29 cellular contexts compared by ENCODE assay signal in genomic region chr1:205802060-205802459, GRCh38. TPM values are rescaled to one million over a fixed set of nuclear protein-coding genes. Genes with fewer than 3 reads are reported as not detected.
"Had no signal": no experiment of that assay in that cellular context is flagged by ENCODE, and none has a peak within 500 bp of the region (broad histone marks: within the 10 kb centered on the region; RNA-seq: fewer than 3 reads in every experiment).

No MANE protein-coding gene starts in this region.

- DNase-seq: activated CD4-positive, alpha-beta T cell treated with anti-CD3 and anti-CD28 coated beads, Interleukin-2, amount 50 U/mL, for 1 hour; activated CD8-positive, alpha-beta memory T cell treated with anti-CD3 and anti-CD28 coated beads for 24 hours; activated CD8-positive, alpha-beta memory T cell treated with anti-CD3 and anti-CD28 coated beads, Interleukin-2, amount 50 U/mL, for 4 hours; activated naive CD4-positive, alpha-beta T cell treated with anti-CD3 and anti-CD28 coated beads for 36 hours; activated T-cell treated with anti-CD3 and anti-CD28 coated beads, Interleukin-2, amount 50 U/mL, for 24 hours; anterior cingulate cortex; brain microvascular endothelial cell; central memory CD4-positive, alpha-beta T cell; effector memory CD4-positive, alpha-beta T cell; glutamatergic neuron; left colon; lower lobe of right lung; mesendoderm; mucosa of descending colon; stimulated activated CD4-positive, alpha-beta T cell treated with anti-CD3 and anti-CD28 coated beads, Interleukin-2, amount 100 ng/mL, for 48 hours; stimulated activated CD8-positive, alpha-beta memory T cell treated with anti-CD3 and anti-CD28 coated beads, Interleukin-4, amount 100 ng/mL, for 48 hours; stimulated activated naive B cell treated with anti-CD40 and anti-IgM and Interleukin-4, amounts not matched to agents 10 μg/mL and 1 μg/mL and 100 μg/mL, for 72 hours; T-cell had no signal

- H3K27ac Mint-ChIP-seq: activated naive CD4-positive, alpha-beta T cell treated with anti-CD3 and anti-CD28 coated beads for 36 hours; T-cell had no signal

- H3K36me3 ChIP-seq: brain microvascular endothelial cell had no signal

- H3K9me3 Mint-ChIP-seq: activated naive CD4-positive, alpha-beta T cell treated with anti-CD3 and anti-CD28 coated beads for 36 hours; activated T-cell treated with anti-CD3 and anti-CD28 coated beads, Interleukin-2, amount 50 U/mL, for 24 hours; stimulated activated naive B cell treated with anti-CD40 and anti-IgM and Interleukin-4, amounts not matched to agents 10 μg/mL and 1 μg/mL and 100 μg/mL, for 72 hours; T-cell; T-helper 2 cell treated with Interferon-gamma antibody and Interleukin-4, amounts not matched to agents 5 μg/mL and 100 μg/mL, for 36 hours had no signal

- H3K27me3 ChIP-seq: brain microvascular endothelial cell, esophagus muscularis mucosa, upper lobe of left lung had no signal

- H3K4me3 Mint-ChIP-seq: activated naive CD4-positive, alpha-beta T cell treated with anti-CD3 and anti-CD28 coated beads for 36 hours; activated T-cell treated with anti-CD3 and anti-CD28 coated beads, Interleukin-2, amount 50 U/mL, for 24 hours; stimulated activated naive B cell treated with anti-CD40 and anti-IgM and Interleukin-4, amounts not matched to agents 10 μg/mL and 1 μg/mL and 100 μg/mL, for 72 hours; T-cell; T-helper 2 cell treated with Interferon-gamma antibody and Interleukin-4, amounts not matched to agents 5 μg/mL and 100 μg/mL, for 36 hours had no signal

- ATAC-seq: activated CD4-positive, CD25-positive, alpha-beta regulatory T cell treated with anti-CD3 and anti-CD28 coated beads, Interleukin-2, amount 50 U/mL, for 24 hours; left colon; mucosa of descending colon; stimulated activated naive B cell treated with anti-CD40 and anti-IgM and Interleukin-4, amounts not matched to agents 10 μg/mL and 1 μg/mL and 100 μg/mL, for 72 hours; T-cell had no signal

- H3K9me3 ChIP-seq: esophagus muscularis mucosa, lower lobe of right lung, mucosa of descending colon, thoracic aorta, upper lobe of left lung had no signal

- FAIRE-seq: colon, endothelial cell of umbilical vein, frontal cortex, keratinocyte had no signal

- H3K27ac ChIP-seq: brain microvascular endothelial cell, thoracic aorta, VCaP had no signal

- H3K4me3 ChIP-seq: esophagus muscularis mucosa, lower lobe of right lung, mucosa of descending colon, thoracic aorta, upper lobe of left lung had no signal

- H3K27me3 Mint-ChIP-seq: activated T-cell treated with anti-CD3 and anti-CD28 coated beads, Interleukin-2, amount 50 U/mL, for 24 hours; stimulated activated naive B cell treated with anti-CD40 and anti-IgM and Interleukin-4, amounts not matched to agents 10 μg/mL and 1 μg/mL and 100 μg/mL, for 72 hours; T-cell had no signal

RNA-seq across cellular contexts. Expression of gene PM20D1, which starts 47.9 kb away (rescaled TPM):
- total RNA-seq: endothelial cell of umbilical vein had no signal
- polyA plus RNA-seq: neural cell had no signal
